15 cellular contexts compared by ENCODE assay signal in the genomic region with DNA sequence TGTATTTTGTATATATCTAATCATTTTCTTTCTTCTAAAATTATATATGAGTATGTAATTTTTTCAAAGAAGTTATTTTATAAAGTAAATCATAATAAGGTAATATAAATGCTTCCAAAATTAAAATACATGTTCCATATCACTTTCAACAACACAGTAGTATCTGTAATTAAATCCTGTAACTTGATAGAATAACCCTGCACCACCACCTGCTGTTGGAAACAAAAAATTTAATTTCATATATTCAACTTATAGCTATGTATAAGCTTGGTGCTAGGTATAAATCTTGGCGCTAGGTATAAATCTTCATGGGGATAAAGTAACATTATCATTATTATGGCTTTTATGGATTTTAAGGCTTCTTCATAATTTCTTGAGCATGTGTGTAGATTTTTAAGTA.
DNase-seq lines count a peak whose midpoint lies in the region; TF ChIP-seq lines count a peak whose summit lies in the region.
"Had no signal": no experiment of that assay in that cellular context is flagged by ENCODE, and none has a peak within 500 bp of the region (broad histone marks: within the 10 kb centered on the region; RNA-seq: fewer than 3 reads in every experiment).

No MANE protein-coding gene starts in this region.

- no peaks in the 10 kb centered on the region for H3K27me3 Mint-ChIP-seq in chondrocyte (ENCODE audit: low read depth)

- no peaks in the 10 kb centered on the region for H3K36me3 ChIP-seq in ovary
- H3K36me3 ChIP-seq: SJCRH30 had no signal

- H3K4me3 ChIP-seq in ovary: no peak overlapping the region
- no peak overlapping the region for H3K4me3 ChIP-seq in dorsolateral prefrontal cortex
- H3K4me3 ChIP-seq: SJCRH30 had no signal

- TF ChIP-seq EP300 in ovary (IDR thresholded peaks at IDR 0.05): no peak

- intact Hi-C loops in ovary (cut with DNase I): no loop called here
- intact Hi-C loops in dorsolateral prefrontal cortex (cut with DNase I): no loop called here

- H3K9me3 Mint-ChIP-seq in chondrocyte (ENCODE audit: low read depth): peaks cover 3% of the 10 kb centered on the region
- H3K9me3 Mint-ChIP-seq: activated CD4-positive, alpha-beta memory T cell treated with anti-CD3 and anti-CD28 coated beads, Interleukin-2, amount 10 ng/mL, durations not matched to agents 7 days and 5 days; activated T-helper 17 cell treated with anti-CD3 and anti-CD28 coated beads, Interleukin-2, amount 50 U/mL, for 72 hours had no signal

- no peak overlapping the region for H3K4me3 Mint-ChIP-seq in chondrocyte (ENCODE audit: unreplicated experiment)
- H3K4me3 Mint-ChIP-seq: activated CD4-positive, alpha-beta memory T cell treated with anti-CD3 and anti-CD28 coated beads, Interleukin-2, amount 10 ng/mL, durations not matched to agents 7 days and 5 days; activated T-helper 17 cell treated with anti-CD3 and anti-CD28 coated beads, Interleukin-2, amount 50 U/mL, for 72 hours had no signal

- no peak for TF ChIP-seq POLR2A in ovary (IDR thresholded peaks at IDR 0.05)

- no peaks in the 10 kb centered on the region for H3K9me3 ChIP-seq in ovary
- H3K9me3 ChIP-seq: SJCRH30 had no signal

- DNase-seq in NCI-H1105 treated with DMSO at 0.1 percent for 48 hours (lab: John Stamatoyannopoulos, UW): peak; percentile 32
- no peak for DNase-seq in NCI-H1105 (lab: John Stamatoyannopoulos, UW)
- DNase-seq in NCI-H2171 treated with DMSO at 0.1 percent for 48 hours (lab: John Stamatoyannopoulos, UW): peak; percentile 73
- DNase-seq in chondrocyte (ENCODE audit: low spot score): no peak
- DNase-seq in ovary: no peak
- no peak for DNase-seq in NCI-H2227 (lab: John Stamatoyannopoulos, UW; ENCODE audit: unreplicated experiment)
- DNase-seq in dorsolateral prefrontal cortex: no peak
- no peak for DNase-seq in SHP77 (lab: John Stamatoyannopoulos, UW)
- DNase-seq: activated CD4-positive, alpha-beta memory T cell treated with anti-CD3 and anti-CD28 coated beads, Interleukin-2, amount 10 ng/mL, durations not matched to agents 7 days and 5 days; cortex of kidney; GDM1; left ventricle myocardium superior; NCI-H2081 had no signal

- H3K36me3 Mint-ChIP-seq in chondrocyte (ENCODE audit: low read depth): no peaks in the 10 kb centered on the region

- WGBS in ovary, 3 donors: 90 to 95% (median 93%) methylated on average over 1 of the region's 1 CpG

- no peak overlapping the region for H3K27ac Mint-ChIP-seq in chondrocyte (ENCODE audit: unreplicated experiment)
- H3K27ac Mint-ChIP-seq: activated CD4-positive, alpha-beta memory T cell treated with anti-CD3 and anti-CD28 coated beads, Interleukin-2, amount 10 ng/mL, durations not matched to agents 7 days and 5 days; activated T-helper 17 cell treated with anti-CD3 and anti-CD28 coated beads, Interleukin-2, amount 50 U/mL, for 72 hours had no signal

- no peaks in the 10 kb centered on the region for H3K27me3 ChIP-seq in ovary
- H3K27me3 ChIP-seq in dorsolateral prefrontal cortex: no peaks in the 10 kb centered on the region
- H3K27me3 ChIP-seq: SJCRH30 had no signal

- TF ChIP-seq CTCF in chondrocyte (IDR thresholded peaks at IDR 0.05): peak; percentile 85
- TF ChIP-seq CTCF in ovary (IDR thresholded peaks at IDR 0.05): peak in 2 of 3 donors; percentile 41 to 61
- peak in 9 of 56 donors; percentile 4 to 41 (median 21) for TF ChIP-seq CTCF in dorsolateral prefrontal cortex (IDR thresholded peaks at IDR 0.05 in 54 of 56, conservative IDR thresholded peaks at IDR 0.05 in 2 of 56; ENCODE audit: low read depth in 1 of 56, partially characterized antibody in 56 of 56)

- peaks cover 2% of the 10 kb centered on the region for H3K4me1 ChIP-seq in ovary (ENCODE audit: insufficient read depth)

- peaks cover 34% of the 10 kb centered on the region for H3K4me1 Mint-ChIP-seq in chondrocyte (ENCODE audit: low read depth)
- H3K4me1 Mint-ChIP-seq: activated CD4-positive, alpha-beta memory T cell treated with anti-CD3 and anti-CD28 coated beads, Interleukin-2, amount 10 ng/mL, durations not matched to agents 7 days and 5 days; activated T-helper 17 cell treated with anti-CD3 and anti-CD28 coated beads, Interleukin-2, amount 50 U/mL, for 72 hours had no signal

- H3K27ac ChIP-seq in ovary (no peak overlapping the region), dorsolateral prefrontal cortex (no peak overlapping the region)
- H3K27ac ChIP-seq: SJCRH30 had no signal

Comparison
In these comparisons a context has a peak if more than half of its experiments do, and no peak if none do; other contexts are left out.
1. DNase-seq: peak in NCI-H1105 treated with DMSO at 0.1 percent for 48 hours (single experiment) and NCI-H2171 treated with DMSO at 0.1 percent for 48 hours (single experiment); none in NCI-H1105 (single experiment), chondrocyte (single experiment), ovary (0 of 5), NCI-H2227 (single experiment), dorsolateral prefrontal cortex (0 of 10) and SHP77 (0 of 2).